ENCODE assay signal across 20 cellular contexts in genomic region chr10:89384474-89385324, GRCh38. TPM values are rescaled to one million over a fixed set of nuclear protein-coding genes. Genes with fewer than 3 reads are reported as not detected.
A peak's percentile ranks its signal among the peaks of the same experiment; 100 is the strongest.
DNase-seq lines count a peak whose midpoint lies in the region; ATAC-seq, FAIRE-seq and TF ChIP-seq lines count a peak whose summit lies in the region.
"Had no signal": no experiment of that assay in that cellular context is flagged by ENCODE, and none has a peak within 500 bp of the region (broad histone marks: within the 10 kb centered on the region; RNA-seq: fewer than 3 reads in every experiment).

No MANE protein-coding gene starts in this region.

- no peak for TF ChIP-seq CTCF in foreskin keratinocyte (conservative IDR thresholded peaks at IDR 0.05)

- no peaks in the 10 kb centered on the region for H3K27me3 Mint-ChIP-seq in naive B cell

- FAIRE-seq in GM12892 (lab: Jason Lieb, UNC): no peak

- H3K27me3 ChIP-seq in foreskin keratinocyte: no peaks in the 10 kb centered on the region
- H3K27me3 ChIP-seq: body of pancreas, upper lobe of left lung had no signal

- ATAC-seq in naive B cell (ENCODE audit: low read depth in 2 of 2) (peak; percentile 92 to 95), foreskin keratinocyte (no peak)
- ATAC-seq: body of pancreas, SK-N-SH treated with all-trans-retinoic acid at 6 μM for 48 hours, WTC11 had no signal

- H3K27ac ChIP-seq in foreskin keratinocyte: no peak overlapping the region
- H3K27ac ChIP-seq: upper lobe of left lung had no signal

- peaks cover 17 to 24% (median 19%) of the 10 kb centered on the region in 3 donors for H3K4me1 Mint-ChIP-seq in naive B cell
- H3K4me1 Mint-ChIP-seq: activated naive CD4-positive, alpha-beta T cell treated with anti-CD3 and anti-CD28 coated beads, Interleukin-2, amount 10 ng/mL, durations not matched to agents 7 days and 5 days; nephron had no signal

- no peaks in the 10 kb centered on the region for H3K9me3 Mint-ChIP-seq in naive B cell
- H3K9me3 Mint-ChIP-seq: activated naive CD4-positive, alpha-beta T cell treated with anti-CD3 and anti-CD28 coated beads, Interleukin-2, amount 10 ng/mL, durations not matched to agents 7 days and 5 days; nephron; WTC11 had no signal

- H3K36me3 Mint-ChIP-seq in naive B cell: no peaks in the 10 kb centered on the region
- H3K36me3 Mint-ChIP-seq: activated naive CD4-positive, alpha-beta T cell treated with anti-CD3 and anti-CD28 coated beads, Interleukin-2, amount 10 ng/mL, durations not matched to agents 7 days and 5 days; WTC11 had no signal

- TF ChIP-seq POLR2A in GM12892 (IDR thresholded peaks at IDR 0.05; ENCODE audit: low read depth, low read length): no peak

- DNase-seq in GDM1 (lab: John Stamatoyannopoulos, UW) (peak; percentile 54), MV-4-11 (lab: John Stamatoyannopoulos, UW) (peak; percentile 91), amniotic epithelial cell (ENCODE audit: low read depth) (peak; percentile 68), naive B cell (peak; percentile 25), SW480 (ENCODE audit: low spot score) (no peak), foreskin keratinocyte (no peak), GM12892 (ENCODE audit: insufficient read length) (no peak), NCI-H1694 (lab: John Stamatoyannopoulos, UW) (no peak)
- DNase-seq: activated naive CD4-positive, alpha-beta T cell treated with anti-CD3 and anti-CD28 coated beads, Interleukin-2, amount 10 ng/mL, durations not matched to agents 7 days and 5 days; body of pancreas; C1 segment of cervical spinal cord; DMS79; NCI-H1436; stimulated activated CD4-positive, alpha-beta T cell treated with anti-CD3 and anti-CD28 coated beads, Interleukin-4, amount 100 ng/mL, for 24 hours; upper lobe of left lung had no signal

- H3K4me1 ChIP-seq in foreskin keratinocyte: no peaks in the 10 kb centered on the region
- H3K4me1 ChIP-seq: body of pancreas had no signal

- H3K27ac Mint-ChIP-seq in naive B cell: peak overlapping the region in 2 of 6 donors; percentile 18 to 34
- H3K27ac Mint-ChIP-seq: activated naive CD4-positive, alpha-beta T cell treated with anti-CD3 and anti-CD28 coated beads, Interleukin-2, amount 10 ng/mL, durations not matched to agents 7 days and 5 days; nephron; WTC11 had no signal

- peak overlapping the region in 5 of 8 donors; percentile 10 to 44 (median 16) for H3K4me3 Mint-ChIP-seq in naive B cell
- H3K4me3 Mint-ChIP-seq: activated naive CD4-positive, alpha-beta T cell treated with anti-CD3 and anti-CD28 coated beads, Interleukin-2, amount 10 ng/mL, durations not matched to agents 7 days and 5 days; nephron; WTC11 had no signal

RNA-seq across cellular contexts. Expression of gene IFIT1B, which starts 6.8 kb away (rescaled TPM):
- polyA plus RNA-seq in naive B cell (ENCODE audit: low read depth in 6 of 6) (under 1 TPM in 2 of 6 donors, not detected in 4; 0.12 to 0.15 TPM), foreskin keratinocyte (not detected in 2 replicates)
- total RNA-seq in foreskin keratinocyte: not detected in 2 replicates
- polyA plus RNA-seq in GM12892 (2012; ENCODE audit: missing spikeins): not detected
- total RNA-seq: body of pancreas, renal cortical epithelial cell, WTC11 had no signal
- polyA plus RNA-seq: fibroblast of lung had no signal

RNA-seq across cellular contexts. Expression of gene IFIT1, which starts 7.7 kb away (rescaled TPM):
- 1 to 10 TPM; 1.2 to 6.7 (median 3.1) TPM for polyA plus RNA-seq in naive B cell (ENCODE audit: low read depth in 6 of 6)
- total RNA-seq in foreskin keratinocyte: 70.6 and 111 TPM in 2 replicates
- polyA plus RNA-seq in foreskin keratinocyte: 49.0 and 65.0 TPM in 2 replicates
- 15.0 TPM for polyA plus RNA-seq in GM12892 (2012; ENCODE audit: missing spikeins)

RNA-seq across cellular contexts. Expression of gene IFIT5, which starts 29.7 kb away (rescaled TPM):
- 10 to 100 TPM; 13.6 to 24.2 (median 21.4) TPM for polyA plus RNA-seq in naive B cell (ENCODE audit: low read depth in 6 of 6)
- 30.5 and 32.5 TPM in 2 replicates for total RNA-seq in foreskin keratinocyte
- 11.3 and 12.4 TPM in 2 replicates for polyA plus RNA-seq in foreskin keratinocyte
- polyA plus RNA-seq in GM12892 (2012; ENCODE audit: missing spikeins): 8.7 TPM

RNA-seq across cellular contexts. Expression of gene IFIT3, which starts 56.9 kb away (rescaled TPM):
- 10 to 100 TPM in 2 of 6 donors, 1 to 10 TPM in 4; 3.5 to 27.2 (median 7.3) TPM for polyA plus RNA-seq in naive B cell (ENCODE audit: low read depth in 6 of 6)
- total RNA-seq in foreskin keratinocyte: 54.8 and 78.5 TPM in 2 replicates
- polyA plus RNA-seq in foreskin keratinocyte: 37.5 and 48.5 TPM in 2 replicates
- 54.9 TPM for polyA plus RNA-seq in GM12892 (2012; ENCODE audit: missing spikeins)

Comparison
In these comparisons a context has a peak if more than half of its experiments do, and no peak if none do; other contexts are left out.
1. DNase-seq: peak in GDM1 (single experiment), MV-4-11 (single experiment), amniotic epithelial cell (single experiment) and naive B cell (single experiment); none in SW480 (single experiment), foreskin keratinocyte (0 of 2), GM12892 (single experiment) and NCI-H1694 (single experiment).